Comparison of ENCODE assay signal across 8 cellular contexts in the genomic region with DNA sequence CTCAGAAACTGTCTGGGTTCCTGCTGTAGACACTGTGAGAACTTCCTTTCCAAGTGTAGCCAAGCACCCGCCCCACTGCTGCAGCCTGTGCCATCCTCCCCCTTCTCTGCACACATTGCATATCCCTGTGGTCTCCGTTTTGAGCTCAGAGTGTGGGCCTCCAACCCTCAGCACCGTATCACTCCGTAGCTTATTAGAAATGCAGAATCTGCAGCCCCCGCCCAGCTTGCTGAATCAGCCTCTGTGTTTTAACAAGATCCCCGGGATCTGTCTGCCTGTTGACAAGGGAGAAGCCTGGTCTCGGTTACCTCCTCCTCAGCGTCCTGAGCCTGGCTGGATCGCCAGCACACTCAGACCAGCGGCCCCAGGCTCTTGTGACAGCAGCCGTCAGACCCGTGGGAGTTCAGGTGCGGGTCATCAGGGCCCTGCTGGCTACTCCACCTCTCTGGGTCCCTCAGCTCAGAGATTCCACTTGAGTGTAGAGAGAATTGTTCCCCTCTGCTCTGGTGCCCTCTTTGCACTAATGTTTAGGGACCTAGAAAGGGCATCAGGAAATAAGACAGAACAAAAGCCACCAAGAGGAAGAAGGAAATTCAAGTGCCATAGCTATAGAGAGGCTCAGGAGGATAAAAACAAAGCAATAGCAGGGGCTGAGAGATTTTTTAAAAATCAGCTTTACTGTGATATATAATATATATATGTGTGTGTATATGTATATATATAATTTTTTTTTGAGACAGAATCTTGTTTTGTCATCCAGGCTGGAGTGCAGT.
DNase-seq lines count a peak whose midpoint lies in the region; ATAC-seq and TF ChIP-seq lines count a peak whose summit lies in the region.

No MANE protein-coding gene starts in this region.

- no peak overlapping the region for H3K4me3 ChIP-seq in neutrophil (ENCODE audit: low read depth in 1 of 2, low read length in 1 of 2)

- H3K4me1 ChIP-seq in neutrophil (ENCODE audit: control insufficient read depth in 1 of 2, insufficient read depth in 1 of 2, low read depth in 1 of 2, low read length in 1 of 2) = peaks cover 6 to 12% of the 10 kb centered on the region in 2 experiments

- peak overlapping the region; percentile 34 for H3K27ac ChIP-seq in epithelial cell of prostate
- peak overlapping the region; percentile 1 for H3K27ac ChIP-seq in neutrophil

- ATAC-seq in SK-N-SH treated with all-trans-retinoic acid at 6 μM for 48 hours = peak; percentile 40
- ATAC-seq in GM21447 (IDR thresholded peaks at IDR 0.05; ENCODE audit: unreplicated experiment) = no peak
- no peak for ATAC-seq in GM18909 (IDR thresholded peaks at IDR 0.05; ENCODE audit: poor library complexity, unreplicated experiment)

- TF ChIP-seq CTCF in neutrophil (IDR thresholded peaks at IDR 0.05) = no peak

- H3K36me3 ChIP-seq in neutrophil = no peaks in the 10 kb centered on the region

- H3K9me3 ChIP-seq in neutrophil = no peaks in the 10 kb centered on the region

- DNase-seq in ELF-1 (ENCODE audit: low read depth, low spot score) (peak; percentile 76), epithelial cell of prostate (ENCODE audit: low read depth, low spot score) (no peak), NK-92 (lab: John Stamatoyannopoulos, UW; ENCODE audit: unreplicated experiment) (no peak), DMS53 treated with DMSO at 0.1 percent for 48 hours (lab: John Stamatoyannopoulos, UW; ENCODE audit: unreplicated experiment) (no peak)

- H3K27me3 ChIP-seq in neutrophil = no peaks in the 10 kb centered on the region

TF ChIP-seq in SK-N-SH treated with all-trans-retinoic acid at 6 μM for 48 hours, 23 proteins besides CTCF, POLR2A, EP300 and RAD21:
- TF ChIP-seq ARNTL (CRISPR knock-in tag; IDR thresholded peaks at IDR 0.05; ENCODE audit: borderline replicate concordance, low read depth) (no peak), TOX (CRISPR knock-in tag; IDR thresholded peaks at IDR 0.05; ENCODE audit: borderline replicate concordance) (no peak), ISL1 (CRISPR knock-in tag; IDR thresholded peaks at IDR 0.05) (no peak), ZFP3 (CRISPR knock-in tag; IDR thresholded peaks at IDR 0.05) (no peak), RARB (CRISPR knock-in tag; IDR thresholded peaks at IDR 0.05) (no peak), SNAI2 (CRISPR knock-in tag; IDR thresholded peaks at IDR 0.05) (no peak), ESRRG (CRISPR knock-in tag; IDR thresholded peaks at IDR 0.05) (no peak), PPARA (CRISPR knock-in tag; IDR thresholded peaks at IDR 0.05; ENCODE audit: borderline replicate concordance) (no peak), ZNF8 (CRISPR knock-in tag; IDR thresholded peaks at IDR 0.05) (no peak), CSDC2 (CRISPR knock-in tag; IDR thresholded peaks at IDR 0.05) (no peak), ZFP30 (CRISPR knock-in tag; IDR thresholded peaks at IDR 0.05) (no peak), TCF4 (CRISPR knock-in tag; IDR thresholded peaks at IDR 0.05; ENCODE audit: borderline replicate concordance) (no peak)
- TF ChIP-seq, protein P1, sequence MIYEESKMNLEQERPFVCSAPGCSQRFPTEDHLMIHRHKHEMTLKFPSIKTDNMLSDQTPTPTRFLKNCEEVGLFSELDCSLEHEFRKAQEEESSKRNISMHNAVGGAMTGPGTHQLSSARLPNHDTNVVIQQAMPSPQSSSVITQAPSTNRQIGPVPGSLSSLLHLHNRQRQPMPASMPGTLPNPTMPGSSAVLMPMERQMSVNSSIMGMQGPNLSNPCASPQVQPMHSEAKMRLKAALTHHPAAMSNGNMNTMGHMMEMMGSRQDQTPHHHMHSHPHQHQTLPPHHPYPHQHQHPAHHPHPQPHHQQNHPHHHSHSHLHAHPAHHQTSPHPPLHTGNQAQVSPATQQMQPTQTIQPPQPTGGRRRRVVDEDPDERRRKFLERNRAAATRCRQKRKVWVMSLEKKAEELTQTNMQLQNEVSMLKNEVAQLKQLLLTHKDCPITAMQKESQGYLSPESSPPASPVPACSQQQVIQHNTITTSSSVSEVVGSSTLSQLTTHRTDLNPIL (CRISPR knock-in tag; IDR thresholded peaks at IDR 0.05; ENCODE audit: low read depth) = no peak
- TF ChIP-seq, protein P2, sequence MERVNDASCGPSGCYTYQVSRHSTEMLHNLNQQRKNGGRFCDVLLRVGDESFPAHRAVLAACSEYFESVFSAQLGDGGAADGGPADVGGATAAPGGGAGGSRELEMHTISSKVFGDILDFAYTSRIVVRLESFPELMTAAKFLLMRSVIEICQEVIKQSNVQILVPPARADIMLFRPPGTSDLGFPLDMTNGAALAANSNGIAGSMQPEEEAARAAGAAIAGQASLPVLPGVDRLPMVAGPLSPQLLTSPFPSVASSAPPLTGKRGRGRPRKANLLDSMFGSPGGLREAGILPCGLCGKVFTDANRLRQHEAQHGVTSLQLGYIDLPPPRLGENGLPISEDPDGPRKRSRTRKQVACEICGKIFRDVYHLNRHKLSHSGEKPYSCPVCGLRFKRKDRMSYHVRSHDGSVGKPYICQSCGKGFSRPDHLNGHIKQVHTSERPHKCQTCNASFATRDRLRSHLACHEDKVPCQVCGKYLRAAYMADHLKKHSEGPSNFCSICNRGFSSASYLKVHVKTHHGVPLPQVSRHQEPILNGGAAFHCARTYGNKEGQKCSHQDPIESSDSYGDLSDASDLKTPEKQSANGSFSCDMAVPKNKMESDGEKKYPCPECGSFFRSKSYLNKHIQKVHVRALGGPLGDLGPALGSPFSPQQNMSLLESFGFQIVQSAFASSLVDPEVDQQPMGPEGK (CRISPR knock-in tag; IDR thresholded peaks at IDR 0.05; ENCODE audit: borderline replicate concordance) = no peak
